ENCODE assay signal across 31 cellular contexts in the genomic region with DNA sequence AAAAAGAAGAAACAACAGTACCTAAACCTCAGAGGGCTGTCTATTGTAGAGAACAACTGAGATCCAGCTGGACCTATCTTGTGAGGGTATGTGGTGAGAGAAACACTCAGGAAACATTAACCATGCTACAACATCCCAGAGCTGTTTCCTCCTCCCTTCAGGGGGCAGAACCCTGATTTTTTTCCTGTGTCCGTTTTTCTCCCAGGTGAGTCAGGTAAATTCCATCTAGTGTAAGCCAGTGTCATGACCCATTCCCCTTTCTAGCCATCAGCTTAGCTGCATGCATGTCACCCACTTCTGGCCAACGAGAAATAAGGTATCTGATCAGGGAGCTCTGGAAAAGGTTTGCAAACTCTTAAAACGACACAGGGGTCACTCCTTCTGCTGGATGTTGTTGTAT.
DNase-seq lines count a peak whose midpoint lies in the region; ATAC-seq and TF ChIP-seq lines count a peak whose summit lies in the region.
"Had no signal": no experiment of that assay in that cellular context is flagged by ENCODE, and none has a peak within 500 bp of the region (broad histone marks: within the 10 kb centered on the region; RNA-seq: fewer than 3 reads in every experiment).

No MANE protein-coding gene starts in this region.

- peaks cover 43% of the 10 kb centered on the region for H3K79me1 ChIP-seq in mesenchymal stem cell (replicated peaks; ENCODE audit: low read length, poor library complexity, severe bottlenecking)

- no peaks in the 10 kb centered on the region for H3K9me2 ChIP-seq in HCT116 (ENCODE audit: insufficient read depth)

- H4K8ac ChIP-seq in mesenchymal stem cell (ENCODE audit: low read length) = no peak overlapping the region

- no peak overlapping the region for H2AFZ ChIP-seq in HCT116 (ENCODE audit: low read depth, low read length, poor library complexity, severe bottlenecking)
- no peak overlapping the region for H2AFZ ChIP-seq in mesenchymal stem cell (ENCODE audit: low read depth, low read length)

- TF ChIP-seq POLR2A in HCT116 (IDR thresholded peaks at IDR 0.05; ENCODE audit: borderline replicate concordance, extremely low read depth, insufficient read depth, insufficient read length) = no peak

- H2BK15ac ChIP-seq in mesenchymal stem cell (ENCODE audit: low read depth, poor library complexity, severe bottlenecking) = no peak overlapping the region

- no TSS peak for BruUV-seq in HCT116 (replicated peaks; lab: Mats Ljungman, UMichigan)

- H2BK120ac ChIP-seq in mesenchymal stem cell (ENCODE audit: low read depth, low read length) = no peak overlapping the region

- H3K79me2 ChIP-seq in HCT116 (ENCODE audit: insufficient read depth, low read length) = peaks cover 67% of the 10 kb centered on the region

- H3K9ac ChIP-seq in HCT116 (ENCODE audit: low read length) = peak overlapping the region; percentile 34
- H3K9ac ChIP-seq in mesenchymal stem cell (ENCODE audit: low read length) = peak overlapping the region; percentile 75
- H3K9ac ChIP-seq in subcutaneous abdominal adipose tissue (ENCODE audit: low read length in 5 of 5) = no peak overlapping the region
- H3K9ac ChIP-seq: BLaER1 had no signal

- H3K27me3 ChIP-seq in HCT116 (ENCODE audit: insufficient read depth, low read length) (no peaks in the 10 kb centered on the region), brain microvascular endothelial cell (replicated peaks) (no peaks in the 10 kb centered on the region), mesenchymal stem cell (ENCODE audit: control insufficient read depth in 1 of 2, insufficient read depth in 1 of 2, low read length in 2 of 2) (no peaks in the 10 kb centered on the region), subcutaneous abdominal adipose tissue (ENCODE audit: control insufficient read depth in 5 of 5, insufficient read depth in 4 of 5, low read length in 5 of 5) (no peaks in the 10 kb centered on the region)
- H3K27me3 ChIP-seq: ascending aorta, BLaER1, heart right ventricle, uterus had no signal

- TF ChIP-seq CTCF in HCT116 (IDR thresholded peaks at IDR 0.05 in 2 of 3, conservative IDR thresholded peaks at IDR 0.05 in 1 of 3; ENCODE audit: borderline replicate concordance in 1 of 3, insufficient read depth in 1 of 3, low read depth in 2 of 3, low read length in 2 of 3) (no peak), brain microvascular endothelial cell (IDR thresholded peaks at IDR 0.05; ENCODE audit: low read depth, low read length, missing control alignments) (no peak)

- H3K9me3 ChIP-seq in HCT116 (ENCODE audit: control insufficient read depth in 1 of 2, insufficient read depth in 1 of 2, low read depth in 1 of 2, low read length in 2 of 2) (no peaks in the 10 kb centered on the region), mesenchymal stem cell (ENCODE audit: control insufficient read depth, low read length) (no peaks in the 10 kb centered on the region), subcutaneous abdominal adipose tissue (ENCODE audit: control insufficient read depth in 5 of 5, low read length in 5 of 5) (no peaks in the 10 kb centered on the region)
- H3K9me3 ChIP-seq: ascending aorta, BLaER1, heart right ventricle, lower lobe of right lung, thoracic aorta, uterus had no signal

- H4K91ac ChIP-seq in mesenchymal stem cell (ENCODE audit: low read length) = no peak overlapping the region

- RAD21 ChIA-PET in HCT116 (lab: Charles Lee; ENCODE audit: low non-redundant PET in 1 of 2, low total read pairs in 2 of 2, uncharacterized antibody in 2 of 2, unreplicated experiment in 2 of 2) = interaction anchor here (0.7 to 2.3 kb wide), 7 partner anchors 25 to 346 kb away, joined by 3 to 9 read pairs (median 4); no protein-coding TSS in a partner anchor

- H3K27ac ChIP-seq in HCT116 (ENCODE audit: low read depth, low read length) (peak overlapping the region; percentile 51; the same call in 1 of the 2 replicates), brain microvascular endothelial cell (peak overlapping the region; percentile 64), mesenchymal stem cell (ENCODE audit: low read length, poor library complexity, severe bottlenecking) (peak overlapping the region; percentile 54), subcutaneous abdominal adipose tissue (ENCODE audit: low read depth, low read length) (peak overlapping the region; percentile 40)
- H3K27ac ChIP-seq: ascending aorta, BLaER1, heart right ventricle, lower lobe of right lung, thoracic aorta, uterus had no signal

- peak overlapping the region; percentile 60 for H3K4me2 ChIP-seq in HCT116 (ENCODE audit: low read length)
- no peak overlapping the region for H3K4me2 ChIP-seq in mesenchymal stem cell (ENCODE audit: low read length, poor library complexity, severe bottlenecking)
- H3K4me2 ChIP-seq: BLaER1 had no signal

- no peak overlapping the region for H3K4ac ChIP-seq in mesenchymal stem cell (ENCODE audit: low read depth in 1 of 2, low read length in 2 of 2)

- H2BK5ac ChIP-seq in mesenchymal stem cell (ENCODE audit: low read depth, low read length, poor library complexity, severe bottlenecking) = no peak overlapping the region

- H2AK5ac ChIP-seq in mesenchymal stem cell (ENCODE audit: low read length, severe bottlenecking) = peak overlapping the region; percentile 60

- H4K20me1 ChIP-seq in HCT116 (ENCODE audit: insufficient read depth) = no peaks in the 10 kb centered on the region
- H4K20me1 ChIP-seq: BLaER1 had no signal

- H3K4me1 ChIP-seq in HCT116 (ENCODE audit: control insufficient read depth in 1 of 2, insufficient read depth in 2 of 2, low read length in 2 of 2) (peaks cover 38 to 53% of the 10 kb centered on the region in 2 experiments), mesenchymal stem cell (ENCODE audit: control insufficient read depth, insufficient read depth, low read depth, low read length) (peaks cover 15% of the 10 kb centered on the region), subcutaneous abdominal adipose tissue (ENCODE audit: control insufficient read depth in 5 of 5, insufficient read depth in 5 of 5, low read length in 5 of 5) (peaks cover 0 to 8% (median 0%) of the 10 kb centered on the region in 5 donors)
- H3K4me1 ChIP-seq: ascending aorta, lower lobe of right lung, uterus had no signal

- in situ Hi-C loops in brain microvascular endothelial cell (cut with HindIII; ENCODE audit: low pct_ligation_motif_present, low sequenced_read_pairs) = no loop called here

- no peak overlapping the region for H3K14ac ChIP-seq in mesenchymal stem cell (ENCODE audit: low read length in 2 of 2)

- 0 out of 4 replicates have a peak overlapping the region, but pooled peaks of 1 of the 2 experiments have one; percentile 1 for H3K4me3 ChIP-seq in HCT116 (replicated peaks in 1 of 2; ENCODE audit: low read depth in 1 of 2, low read length in 2 of 2)
- no peak overlapping the region for H3K4me3 ChIP-seq in brain microvascular endothelial cell (ENCODE audit: low read depth, low read length)
- H3K4me3 ChIP-seq in mesenchymal stem cell (ENCODE audit: insufficient read depth in 1 of 2, low read depth in 1 of 2, low read length in 2 of 2) = no peak overlapping the region
- no peak overlapping the region for H3K4me3 ChIP-seq in subcutaneous abdominal adipose tissue (ENCODE audit: low read depth in 1 of 5, low read length in 5 of 5)
- H3K4me3 ChIP-seq: ascending aorta, BLaER1, heart right ventricle, lower lobe of right lung, skin epidermis, thoracic aorta, uterus had no signal

- ATAC-seq in HCT116 = peak; percentile 33
- ATAC-seq: naive thymus-derived CD8-positive, alpha-beta T cell; T-cell; WTC11 had no signal

- no peak overlapping the region for H3K18ac ChIP-seq in mesenchymal stem cell (ENCODE audit: low read depth in 1 of 2, low read length in 2 of 2)

- H3K36me3 ChIP-seq in HCT116 (ENCODE audit: control insufficient read depth in 1 of 2, insufficient read depth in 2 of 2, low read length in 2 of 2) (peaks cover 30 to 51% of the 10 kb centered on the region in 2 experiments), brain microvascular endothelial cell (replicated peaks) (peaks cover 63% of the 10 kb centered on the region), mesenchymal stem cell (ENCODE audit: control insufficient read depth in 1 of 2, insufficient read depth in 2 of 2, low read depth in 1 of 2, low read length in 2 of 2) (peaks cover 44 to 73% of the 10 kb centered on the region in 2 experiments), subcutaneous abdominal adipose tissue (ENCODE audit: control insufficient read depth in 5 of 5, insufficient read depth in 5 of 5, low read length in 5 of 5) (peaks cover 13 to 62% (median 49%) of the 10 kb centered on the region in 5 donors)
- H3K36me3 ChIP-seq: uterus had no signal

- H2BK12ac ChIP-seq in mesenchymal stem cell (ENCODE audit: low read length in 2 of 2) = no peak overlapping the region

- no peak for TF ChIP-seq RAD21 in HCT116 (IDR thresholded peaks at IDR 0.05; ENCODE audit: low read depth)

- H3K23ac ChIP-seq in mesenchymal stem cell (ENCODE audit: low read length in 2 of 2) = no peak overlapping the region

- 95% methylated on average over 3 of the region's 3 CpGs for WGBS in mesenchymal stem cell

- CTCF ChIA-PET in HCT116 (lab: Charles Lee) = interaction anchor here (0.7 to 2.4 kb wide), 6 partner anchors 59 to 140 kb away, joined by 3 to 16 read pairs (median 4); a partner anchor contains a TSS

- POLR2A ChIA-PET in HCT116 (lab: Charles Lee) = interaction anchor here (0.6 to 2.3 kb wide), 3 partner anchors 9 to 100 kb away, joined by 3 to 6 read pairs (median 4); no protein-coding TSS in a partner anchor

- DNase-seq in HCT116 (ENCODE audit: low read depth, low spot score) = no peak
- DNase-seq in brain microvascular endothelial cell = no peak
- no peak for DNase-seq in mesenchymal stem cell
- DNase-seq in amniotic stem cell (lab: John Stamatoyannopoulos, UW) = no peak
- no peak for DNase-seq in NCI-H82 (lab: John Stamatoyannopoulos, UW)
- DNase-seq in iPS-NIHi11 (ENCODE audit: low spot score) = no peak
- DNase-seq: activated CD4-positive, alpha-beta T cell treated with anti-CD3 and anti-CD28 coated beads, Interleukin-2, amount 10 ng/mL, durations not matched to agents 7 days and 5 days; activated gamma-delta T cell; activated naive CD8-positive, alpha-beta T cell treated with anti-CD3 and anti-CD28 coated beads for 36 hours; central memory CD4-positive, alpha-beta T cell; cortex of kidney; effector memory CD4-positive, alpha-beta T cell; foreskin melanocyte; H9; heart right ventricle; lower lobe of right lung; naive thymus-derived CD8-positive, alpha-beta T cell; NCI-H1436 treated with DMSO at 0.1 percent for 48 hours; NCI-H2081 treated with DMSO at 0.1 percent for 48 hours; NCI-H345; NCI-H774; retina; stimulated activated naive CD4-positive, alpha-beta T cell treated with Interleukin-2 at 50 U/mL for 16 hours; T-cell had no signal

- intact Hi-C loops in HCT116 (cut with micrococcal nuclease) = loop anchor here (1.0 to 2.0 kb wide), 2 partner anchors 103 to 140 kb away; a partner anchor contains a TSS

TF ChIP-seq in HCT116, 20 proteins besides CTCF, POLR2A, EP300 and RAD21 (continues in another document):
- TF ChIP-seq ZNF274 (IDR thresholded peaks at IDR 0.05; ENCODE audit: low read depth, low read length) (no peak), POLR2AphosphoS5 (IDR thresholded peaks at IDR 0.05; ENCODE audit: low read depth, low read length) (no peak)
- TF ChIP-seq, protein P1, sequence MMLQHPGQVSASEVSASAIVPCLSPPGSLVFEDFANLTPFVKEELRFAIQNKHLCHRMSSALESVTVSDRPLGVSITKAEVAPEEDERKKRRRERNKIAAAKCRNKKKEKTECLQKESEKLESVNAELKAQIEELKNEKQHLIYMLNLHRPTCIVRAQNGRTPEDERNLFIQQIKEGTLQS (IDR thresholded peaks at IDR 0.05) = no peak

Comparison
In these comparisons a context has a peak if more than half of its experiments do, and no peak if none do; other contexts are left out.
1. H3K9ac ChIP-seq: peak in HCT116 (single experiment) and mesenchymal stem cell (single experiment); none in subcutaneous abdominal adipose tissue (0 of 5).
2. Peak in every context shown above with its lines, with median percentiles within 50 percentile points of each other: H3K27ac ChIP-seq.